1 cellular context compared by ENCODE assay signal in the genomic region with DNA sequence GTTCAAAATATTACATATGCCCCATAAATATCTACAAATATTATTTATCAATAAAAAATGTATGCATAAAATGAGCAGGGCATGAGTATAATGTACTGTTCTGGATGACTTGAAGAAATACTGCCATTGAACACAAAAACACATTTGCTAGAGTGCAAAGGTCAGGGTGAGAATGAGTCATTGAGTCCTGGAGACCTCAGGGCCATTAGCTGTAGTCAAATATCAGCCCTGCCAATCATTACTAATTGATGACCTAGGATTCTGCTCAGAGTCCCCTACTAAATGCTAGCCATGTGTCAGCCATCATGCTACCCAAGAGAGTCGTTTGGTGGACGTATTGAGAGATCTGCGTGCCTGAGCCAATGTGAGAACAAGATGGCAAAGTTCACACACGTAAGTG.
TF ChIP-seq lines count a peak whose summit lies in the region.

No MANE protein-coding gene starts in this region.

TF ChIP-seq in HepG2, 621 proteins besides CTCF, POLR2A, EP300 and RAD21 (continued from another document and continues in another):
- TF ChIP-seq, protein P1, sequence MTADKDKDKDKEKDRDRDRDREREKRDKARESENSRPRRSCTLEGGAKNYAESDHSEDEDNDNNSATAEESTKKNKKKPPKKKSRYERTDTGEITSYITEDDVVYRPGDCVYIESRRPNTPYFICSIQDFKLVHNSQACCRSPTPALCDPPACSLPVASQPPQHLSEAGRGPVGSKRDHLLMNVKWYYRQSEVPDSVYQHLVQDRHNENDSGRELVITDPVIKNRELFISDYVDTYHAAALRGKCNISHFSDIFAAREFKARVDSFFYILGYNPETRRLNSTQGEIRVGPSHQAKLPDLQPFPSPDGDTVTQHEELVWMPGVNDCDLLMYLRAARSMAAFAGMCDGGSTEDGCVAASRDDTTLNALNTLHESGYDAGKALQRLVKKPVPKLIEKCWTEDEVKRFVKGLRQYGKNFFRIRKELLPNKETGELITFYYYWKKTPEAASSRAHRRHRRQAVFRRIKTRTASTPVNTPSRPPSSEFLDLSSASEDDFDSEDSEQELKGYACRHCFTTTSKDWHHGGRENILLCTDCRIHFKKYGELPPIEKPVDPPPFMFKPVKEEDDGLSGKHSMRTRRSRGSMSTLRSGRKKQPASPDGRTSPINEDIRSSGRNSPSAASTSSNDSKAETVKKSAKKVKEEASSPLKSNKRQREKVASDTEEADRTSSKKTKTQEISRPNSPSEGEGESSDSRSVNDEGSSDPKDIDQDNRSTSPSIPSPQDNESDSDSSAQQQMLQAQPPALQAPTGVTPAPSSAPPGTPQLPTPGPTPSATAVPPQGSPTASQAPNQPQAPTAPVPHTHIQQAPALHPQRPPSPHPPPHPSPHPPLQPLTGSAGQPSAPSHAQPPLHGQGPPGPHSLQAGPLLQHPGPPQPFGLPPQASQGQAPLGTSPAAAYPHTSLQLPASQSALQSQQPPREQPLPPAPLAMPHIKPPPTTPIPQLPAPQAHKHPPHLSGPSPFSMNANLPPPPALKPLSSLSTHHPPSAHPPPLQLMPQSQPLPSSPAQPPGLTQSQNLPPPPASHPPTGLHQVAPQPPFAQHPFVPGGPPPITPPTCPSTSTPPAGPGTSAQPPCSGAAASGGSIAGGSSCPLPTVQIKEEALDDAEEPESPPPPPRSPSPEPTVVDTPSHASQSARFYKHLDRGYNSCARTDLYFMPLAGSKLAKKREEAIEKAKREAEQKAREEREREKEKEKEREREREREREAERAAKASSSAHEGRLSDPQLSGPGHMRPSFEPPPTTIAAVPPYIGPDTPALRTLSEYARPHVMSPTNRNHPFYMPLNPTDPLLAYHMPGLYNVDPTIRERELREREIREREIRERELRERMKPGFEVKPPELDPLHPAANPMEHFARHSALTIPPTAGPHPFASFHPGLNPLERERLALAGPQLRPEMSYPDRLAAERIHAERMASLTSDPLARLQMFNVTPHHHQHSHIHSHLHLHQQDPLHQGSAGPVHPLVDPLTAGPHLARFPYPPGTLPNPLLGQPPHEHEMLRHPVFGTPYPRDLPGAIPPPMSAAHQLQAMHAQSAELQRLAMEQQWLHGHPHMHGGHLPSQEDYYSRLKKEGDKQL (CRISPR knock-in tag; IDR thresholded peaks at IDR 0.05; ENCODE audit: low read depth): 0 out of 2 replicates have a peak, but pooled peaks have one; percentile 19
- TF ChIP-seq NCOA2 (CRISPR knock-in tag; IDR thresholded peaks at IDR 0.05): 0 out of 2 replicates have a peak, but pooled peaks have one; percentile 55
- TF ChIP-seq, protein P2, sequence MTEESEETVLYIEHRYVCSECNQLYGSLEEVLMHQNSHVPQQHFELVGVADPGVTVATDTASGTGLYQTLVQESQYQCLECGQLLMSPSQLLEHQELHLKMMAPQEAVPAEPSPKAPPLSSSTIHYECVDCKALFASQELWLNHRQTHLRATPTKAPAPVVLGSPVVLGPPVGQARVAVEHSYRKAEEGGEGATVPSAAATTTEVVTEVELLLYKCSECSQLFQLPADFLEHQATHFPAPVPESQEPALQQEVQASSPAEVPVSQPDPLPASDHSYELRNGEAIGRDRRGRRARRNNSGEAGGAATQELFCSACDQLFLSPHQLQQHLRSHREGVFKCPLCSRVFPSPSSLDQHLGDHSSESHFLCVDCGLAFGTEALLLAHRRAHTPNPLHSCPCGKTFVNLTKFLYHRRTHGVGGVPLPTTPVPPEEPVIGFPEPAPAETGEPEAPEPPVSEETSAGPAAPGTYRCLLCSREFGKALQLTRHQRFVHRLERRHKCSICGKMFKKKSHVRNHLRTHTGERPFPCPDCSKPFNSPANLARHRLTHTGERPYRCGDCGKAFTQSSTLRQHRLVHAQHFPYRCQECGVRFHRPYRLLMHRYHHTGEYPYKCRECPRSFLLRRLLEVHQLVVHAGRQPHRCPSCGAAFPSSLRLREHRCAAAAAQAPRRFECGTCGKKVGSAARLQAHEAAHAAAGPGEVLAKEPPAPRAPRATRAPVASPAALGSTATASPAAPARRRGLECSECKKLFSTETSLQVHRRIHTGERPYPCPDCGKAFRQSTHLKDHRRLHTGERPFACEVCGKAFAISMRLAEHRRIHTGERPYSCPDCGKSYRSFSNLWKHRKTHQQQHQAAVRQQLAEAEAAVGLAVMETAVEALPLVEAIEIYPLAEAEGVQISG (CRISPR knock-in tag; IDR thresholded peaks at IDR 0.05): no peak
- TF ChIP-seq ZNF337 (CRISPR knock-in tag; IDR thresholded peaks at IDR 0.05; ENCODE audit: borderline replicate concordance, low read depth): no peak
- TF ChIP-seq ZNF510 (CRISPR knock-in tag; IDR thresholded peaks at IDR 0.05; ENCODE audit: low read depth): no peak
- no peak for TF ChIP-seq ATF7 (IDR thresholded peaks at IDR 0.05)
- TF ChIP-seq ATF7 (CRISPR knock-in tag; IDR thresholded peaks at IDR 0.05): no peak
- no peak for TF ChIP-seq ADNP (CRISPR knock-in tag; IDR thresholded peaks at IDR 0.05)
- no peak for TF ChIP-seq MLLT10 (CRISPR knock-in tag; IDR thresholded peaks at IDR 0.05)
- no peak for TF ChIP-seq ELF1 (CRISPR knock-in tag; IDR thresholded peaks at IDR 0.05)
- peak; percentile 85 for TF ChIP-seq MIXL1 (CRISPR knock-in tag; IDR thresholded peaks at IDR 0.05)
- TF ChIP-seq HES4 (CRISPR knock-in tag; IDR thresholded peaks at IDR 0.05; ENCODE audit: borderline replicate concordance): no peak
- no peak for TF ChIP-seq ZNF160 (CRISPR knock-in tag; IDR thresholded peaks at IDR 0.05)
- TF ChIP-seq GFI1 (CRISPR knock-in tag; IDR thresholded peaks at IDR 0.05; ENCODE audit: borderline replicate concordance): no peak
- TF ChIP-seq ZNF724P (CRISPR knock-in tag; IDR thresholded peaks at IDR 0.05; ENCODE audit: borderline replicate concordance): no peak
- TF ChIP-seq, protein P3, sequence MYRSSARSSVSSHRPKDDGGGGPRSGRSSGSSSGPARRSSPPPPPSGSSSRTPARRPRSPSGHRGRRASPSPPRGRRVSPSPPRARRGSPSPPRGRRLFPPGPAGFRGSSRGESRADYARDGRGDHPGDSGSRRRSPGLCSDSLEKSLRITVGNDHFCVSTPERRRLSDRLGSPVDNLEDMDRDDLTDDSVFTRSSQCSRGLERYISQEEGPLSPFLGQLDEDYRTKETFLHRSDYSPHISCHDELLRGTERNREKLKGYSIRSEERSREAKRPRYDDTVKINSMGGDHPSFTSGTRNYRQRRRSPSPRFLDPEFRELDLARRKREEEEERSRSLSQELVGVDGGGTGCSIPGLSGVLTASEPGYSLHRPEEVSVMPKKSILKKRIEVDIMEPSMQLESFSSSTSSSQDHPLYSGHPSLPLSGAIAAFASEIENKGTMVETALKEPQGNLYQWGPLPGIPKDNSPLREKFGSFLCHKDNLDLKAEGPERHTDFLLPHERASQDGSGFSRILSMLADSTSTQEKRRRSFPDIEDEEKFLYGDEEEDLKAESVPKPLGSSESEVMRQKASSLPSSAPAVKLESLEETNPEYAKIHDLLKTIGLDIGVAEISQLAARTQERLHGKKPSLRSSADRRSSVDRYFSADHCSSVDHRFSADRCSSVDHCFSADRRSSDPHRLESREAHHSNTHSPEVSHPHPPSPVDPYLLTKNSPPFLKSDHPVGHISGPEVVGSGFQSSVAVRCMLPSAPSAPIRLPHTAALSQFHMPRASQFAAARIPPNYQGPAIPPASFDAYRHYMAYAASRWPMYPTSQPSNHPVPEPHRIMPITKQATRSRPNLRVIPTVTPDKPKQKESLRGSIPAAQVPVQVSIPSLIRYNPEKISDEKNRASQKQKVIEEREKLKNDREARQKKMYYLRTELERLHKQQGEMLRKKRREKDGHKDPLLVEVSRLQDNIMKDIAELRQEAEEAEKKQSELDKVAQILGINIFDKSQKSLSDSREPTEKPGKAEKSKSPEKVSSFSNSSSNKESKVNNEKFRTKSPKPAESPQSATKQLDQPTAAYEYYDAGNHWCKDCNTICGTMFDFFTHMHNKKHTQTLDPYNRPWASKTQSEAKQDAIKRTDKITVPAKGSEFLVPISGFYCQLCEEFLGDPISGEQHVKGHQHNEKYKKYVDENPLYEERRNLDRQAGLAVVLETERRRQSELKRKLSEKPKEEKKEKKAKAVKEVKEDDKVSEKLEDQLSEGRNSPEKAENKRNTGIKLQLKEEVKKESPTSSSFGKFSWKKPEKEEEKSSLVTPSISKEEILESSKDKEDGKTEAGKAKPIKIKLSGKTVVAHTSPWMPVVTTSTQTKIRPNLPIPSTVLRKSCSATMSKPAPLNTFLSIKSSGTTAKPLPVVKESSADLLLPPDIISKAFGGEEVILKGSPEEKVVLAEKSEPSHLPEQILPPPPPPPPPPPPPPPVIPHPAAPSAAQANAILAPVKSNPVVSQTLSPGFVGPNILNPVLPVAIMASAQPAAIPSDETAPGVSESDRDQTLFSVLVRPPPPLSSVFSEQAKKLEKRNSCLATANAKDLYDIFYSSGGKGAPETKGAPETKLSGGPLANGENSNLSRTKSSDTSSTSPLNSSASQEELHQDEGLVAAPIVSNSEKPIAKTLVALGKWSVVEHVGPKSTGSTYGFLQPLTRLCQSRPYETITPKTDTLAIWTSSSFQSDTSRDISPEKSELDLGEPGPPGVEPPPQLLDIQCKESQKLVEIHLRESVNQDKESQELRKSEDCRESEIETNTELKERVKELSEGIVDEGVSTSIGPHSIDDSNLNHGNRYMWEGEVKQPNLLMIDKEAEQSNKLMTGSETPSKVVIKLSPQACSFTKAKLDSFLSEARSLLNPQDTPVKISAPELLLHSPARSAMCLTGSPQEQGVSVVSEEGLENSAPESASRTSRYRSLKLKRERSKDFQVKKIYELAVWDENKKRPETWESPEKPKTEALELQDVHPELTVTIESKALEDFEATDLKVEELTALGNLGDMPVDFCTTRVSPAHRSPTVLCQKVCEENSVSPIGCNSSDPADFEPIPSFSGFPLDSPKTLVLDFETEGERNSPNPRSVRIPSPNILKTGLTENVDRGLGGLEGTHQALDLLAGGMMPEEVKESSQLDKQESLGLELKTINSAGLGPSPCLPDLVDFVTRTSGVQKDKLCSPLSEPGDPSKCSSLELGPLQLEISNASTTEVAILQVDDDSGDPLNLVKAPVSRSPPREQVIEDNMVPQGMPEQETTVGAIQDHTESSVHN (CRISPR knock-in tag; IDR thresholded peaks at IDR 0.05): no peak
- TF ChIP-seq TBX2 (CRISPR knock-in tag; IDR thresholded peaks at IDR 0.05; ENCODE audit: borderline replicate concordance): peak; percentile 32; the same call in 1 of the 2 replicates
- TF ChIP-seq, protein P4, sequence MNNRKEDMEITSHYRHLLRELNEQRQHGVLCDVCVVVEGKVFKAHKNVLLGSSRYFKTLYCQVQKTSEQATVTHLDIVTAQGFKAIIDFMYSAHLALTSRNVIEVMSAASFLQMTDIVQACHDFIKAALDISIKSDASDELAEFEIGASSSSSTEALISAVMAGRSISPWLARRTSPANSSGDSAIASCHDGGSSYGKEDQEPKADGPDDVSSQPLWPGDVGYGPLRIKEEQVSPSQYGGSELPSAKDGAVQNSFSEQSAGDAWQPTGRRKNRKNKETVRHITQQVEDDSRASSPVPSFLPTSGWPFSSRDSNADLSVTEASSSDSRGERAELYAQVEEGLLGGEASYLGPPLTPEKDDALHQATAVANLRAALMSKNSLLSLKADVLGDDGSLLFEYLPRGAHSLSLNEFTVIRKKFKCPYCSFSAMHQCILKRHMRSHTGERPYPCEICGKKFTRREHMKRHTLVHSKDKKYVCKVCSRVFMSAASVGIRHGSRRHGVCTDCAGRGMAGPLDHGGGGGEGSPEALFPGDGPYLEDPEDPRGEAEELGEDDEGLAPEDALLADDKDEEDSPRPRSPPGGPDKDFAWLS (CRISPR knock-in tag; IDR thresholded peaks at IDR 0.05; ENCODE audit: borderline replicate concordance): no peak
- TF ChIP-seq THAP11 (CRISPR knock-in tag; IDR thresholded peaks at IDR 0.05): no peak
- peak; percentile 92 for TF ChIP-seq ZNF644 (CRISPR knock-in tag; IDR thresholded peaks at IDR 0.05; ENCODE audit: low read depth)
- 0 out of 2 replicates have a peak, but pooled peaks have one; percentile 46 for TF ChIP-seq WIZ (CRISPR knock-in tag; IDR thresholded peaks at IDR 0.05)
- TF ChIP-seq, protein P5, sequence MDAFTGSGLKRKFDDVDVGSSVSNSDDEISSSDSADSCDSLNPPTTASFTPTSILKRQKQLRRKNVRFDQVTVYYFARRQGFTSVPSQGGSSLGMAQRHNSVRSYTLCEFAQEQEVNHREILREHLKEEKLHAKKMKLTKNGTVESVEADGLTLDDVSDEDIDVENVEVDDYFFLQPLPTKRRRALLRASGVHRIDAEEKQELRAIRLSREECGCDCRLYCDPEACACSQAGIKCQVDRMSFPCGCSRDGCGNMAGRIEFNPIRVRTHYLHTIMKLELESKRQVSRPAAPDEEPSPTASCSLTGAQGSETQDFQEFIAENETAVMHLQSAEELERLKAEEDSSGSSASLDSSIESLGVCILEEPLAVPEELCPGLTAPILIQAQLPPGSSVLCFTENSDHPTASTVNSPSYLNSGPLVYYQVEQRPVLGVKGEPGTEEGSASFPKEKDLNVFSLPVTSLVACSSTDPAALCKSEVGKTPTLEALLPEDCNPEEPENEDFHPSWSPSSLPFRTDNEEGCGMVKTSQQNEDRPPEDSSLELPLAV (CRISPR knock-in tag; conservative IDR thresholded peaks at IDR 0.05; ENCODE audit: low read depth): no peak
- TF ChIP-seq, protein P6, sequence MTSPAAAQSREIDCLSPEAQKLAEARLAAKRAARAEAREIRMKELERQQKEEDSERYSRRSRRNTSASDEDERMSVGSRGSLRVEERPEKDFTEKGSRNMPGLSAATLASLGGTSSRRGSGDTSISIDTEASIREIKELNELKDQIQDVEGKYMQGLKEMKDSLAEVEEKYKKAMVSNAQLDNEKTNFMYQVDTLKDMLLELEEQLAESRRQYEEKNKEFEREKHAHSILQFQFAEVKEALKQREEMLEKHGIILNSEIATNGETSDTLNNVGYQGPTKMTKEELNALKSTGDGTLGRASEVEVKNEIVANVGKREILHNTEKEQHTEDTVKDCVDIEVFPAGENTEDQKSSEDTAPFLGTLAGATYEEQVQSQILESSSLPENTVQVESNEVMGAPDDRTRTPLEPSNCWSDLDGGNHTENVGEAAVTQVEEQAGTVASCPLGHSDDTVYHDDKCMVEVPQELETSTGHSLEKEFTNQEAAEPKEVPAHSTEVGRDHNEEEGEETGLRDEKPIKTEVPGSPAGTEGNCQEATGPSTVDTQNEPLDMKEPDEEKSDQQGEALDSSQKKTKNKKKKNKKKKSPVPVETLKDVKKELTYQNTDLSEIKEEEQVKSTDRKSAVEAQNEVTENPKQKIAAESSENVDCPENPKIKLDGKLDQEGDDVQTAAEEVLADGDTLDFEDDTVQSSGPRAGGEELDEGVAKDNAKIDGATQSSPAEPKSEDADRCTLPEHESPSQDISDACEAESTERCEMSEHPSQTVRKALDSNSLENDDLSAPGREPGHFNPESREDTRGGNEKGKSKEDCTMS (CRISPR knock-in tag; conservative IDR thresholded peaks at IDR 0.05): no peak
- TF ChIP-seq NFE2L2 (IDR thresholded peaks at IDR 0.05; ENCODE audit: low read length): no peak
- TF ChIP-seq NFATC3 (CRISPR knock-in tag; IDR thresholded peaks at IDR 0.05): no peak
- no peak for TF ChIP-seq AHR (CRISPR knock-in tag; IDR thresholded peaks at IDR 0.05)
- TF ChIP-seq, protein P7, sequence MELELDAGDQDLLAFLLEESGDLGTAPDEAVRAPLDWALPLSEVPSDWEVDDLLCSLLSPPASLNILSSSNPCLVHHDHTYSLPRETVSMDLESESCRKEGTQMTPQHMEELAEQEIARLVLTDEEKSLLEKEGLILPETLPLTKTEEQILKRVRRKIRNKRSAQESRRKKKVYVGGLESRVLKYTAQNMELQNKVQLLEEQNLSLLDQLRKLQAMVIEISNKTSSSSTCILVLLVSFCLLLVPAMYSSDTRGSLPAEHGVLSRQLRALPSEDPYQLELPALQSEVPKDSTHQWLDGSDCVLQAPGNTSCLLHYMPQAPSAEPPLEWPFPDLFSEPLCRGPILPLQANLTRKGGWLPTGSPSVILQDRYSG (CRISPR knock-in tag; IDR thresholded peaks at IDR 0.05): no peak
- TF ChIP-seq SMAD9 (CRISPR knock-in tag; IDR thresholded peaks at IDR 0.05): no peak
- no peak for TF ChIP-seq ZNF33A (CRISPR knock-in tag; IDR thresholded peaks at IDR 0.05; ENCODE audit: borderline replicate concordance)
- no peak for TF ChIP-seq ZFP82 (CRISPR knock-in tag; IDR thresholded peaks at IDR 0.05; ENCODE audit: borderline replicate concordance)
- TF ChIP-seq PRMT3 (CRISPR knock-in tag; IDR thresholded peaks at IDR 0.05; ENCODE audit: borderline replicate concordance, low read depth): no peak
- 0 out of 2 replicates have a peak, but pooled peaks have one; percentile 31 for TF ChIP-seq MIER3 (CRISPR knock-in tag; IDR thresholded peaks at IDR 0.05; ENCODE audit: borderline replicate concordance)
- TF ChIP-seq IRF2 (CRISPR knock-in tag; IDR thresholded peaks at IDR 0.05): 0 out of 2 replicates have a peak, but pooled peaks have one; percentile 36
